Comparison of ENCODE assay signal across 8 cellular contexts in genomic region chr9:95005276-95006141, GRCh38.
DNase-seq lines count a peak whose midpoint lies in the region; ATAC-seq and TF ChIP-seq lines count a peak whose summit lies in the region.

No MANE protein-coding gene starts in this region.

- H3K4me3 ChIP-seq in cardiac muscle cell (peak overlapping the region; percentile 60), PC-9 (peak overlapping the region; percentile 59)

- H3K27me3 ChIP-seq in cardiac muscle cell (peaks cover 7% of the 10 kb centered on the region), PC-9 (ENCODE audit: insufficient read depth, low read depth) (no peaks in the 10 kb centered on the region)

- intact Hi-C loops in Right ventricle myocardium superior (cut with DNase I), result loop anchor here (5.0 kb wide), 2 partner anchors 123 to 223 kb away; no protein-coding TSS in a partner anchor
- intact Hi-C loops in PC-9 (cut with micrococcal nuclease; ENCODE audit: unreplicated experiment), result loop anchor here (1.0 to 5.0 kb wide), 6 partner anchors 55 to 453 kb away; no protein-coding TSS in a partner anchor

- TF ChIP-seq CTCF in cardiac muscle cell (IDR thresholded peaks at IDR 0.05; ENCODE audit: low read depth, low read length), result no peak
- TF ChIP-seq CTCF in PC-9 (conservative IDR thresholded peaks at IDR 0.05), result no peak
- TF ChIP-seq CTCF in osteocyte (IDR thresholded peaks at IDR 0.05), result no peak

- H3K27me3 Mint-ChIP-seq in osteocyte (ENCODE audit: unreplicated experiment), result no peaks in the 10 kb centered on the region

- no peaks in the 10 kb centered on the region for H3K9me3 ChIP-seq in cardiac muscle cell (ENCODE audit: low read depth)
- no peaks in the 10 kb centered on the region for H3K9me3 ChIP-seq in PC-9 (ENCODE audit: insufficient read depth, low read depth)

- ATAC-seq in Right ventricle myocardium superior (ENCODE audit: poor library complexity), result no peak
- no peak for ATAC-seq in GM21360 (IDR thresholded peaks at IDR 0.05; ENCODE audit: unreplicated experiment)

- H3K4me2 ChIP-seq in PC-9, result peak overlapping the region; percentile 86

- DNase-seq in cardiac muscle cell (ENCODE audit: low read depth in 1 of 2, low spot score in 1 of 2) (no peak), Right ventricle myocardium superior (no peak), PC-9 (no peak), epithelial cell of prostate (ENCODE audit: low read depth, low spot score) (no peak), osteocyte (ENCODE audit: extremely low spot score, unreplicated experiment) (no peak), inferior parietal cortex (ENCODE audit: extremely low spot score) (no peak)
- no peak for DNase-seq in activated effector memory CD4-positive, alpha-beta T cell treated with anti-CD3 and anti-CD28 coated beads, Interleukin-2, amount 50 U/mL, for 16 hours

- CTCF ChIA-PET in PC-9 (lab: Charles Lee), result no interaction called here

- H3K36me3 Mint-ChIP-seq in osteocyte (ENCODE audit: unreplicated experiment), result peaks cover 38% of the 10 kb centered on the region

- no peaks in the 10 kb centered on the region for H3K9me2 ChIP-seq in PC-9 (ENCODE audit: insufficient read depth)

- peak overlapping the region; percentile 96 for H3K4me3 Mint-ChIP-seq in osteocyte (ENCODE audit: unreplicated experiment)

- BruUV-seq in PC-9 (replicated peaks; lab: Mats Ljungman, UMichigan), result no TSS peak

- peaks cover 63% of the 10 kb centered on the region for H3K4me1 Mint-ChIP-seq in osteocyte (ENCODE audit: unreplicated experiment)

- no peak overlapping the region for H2AFZ ChIP-seq in PC-9

- H3K27ac Mint-ChIP-seq in osteocyte (ENCODE audit: unreplicated experiment), result peak overlapping the region; percentile 99

- POLR2A ChIA-PET in PC-9 (lab: Charles Lee; ENCODE audit: unreplicated experiment), result interaction anchor here (1.1 kb wide), 1 partner anchor 55 kb away, joined by 5 read pairs; no protein-coding TSS in a partner anchor

- no peaks in the 10 kb centered on the region for H3K9me3 Mint-ChIP-seq in osteocyte (ENCODE audit: unreplicated experiment)

- no peaks in the 10 kb centered on the region for H4K20me1 ChIP-seq in PC-9 (ENCODE audit: insufficient read depth)

- H3K79me2 ChIP-seq in PC-9 (ENCODE audit: low read depth), result peaks cover 77% of the 10 kb centered on the region

- peaks cover 31% of the 10 kb centered on the region for H3F3A ChIP-seq in PC-9 (ENCODE audit: insufficient read depth, low read depth)

- H3K27ac ChIP-seq in cardiac muscle cell (peak overlapping the region; percentile 73), PC-9 (peak overlapping the region; percentile 90), epithelial cell of prostate (peak overlapping the region; percentile 89)

- H3K36me3 ChIP-seq in cardiac muscle cell, result peaks cover 8% of the 10 kb centered on the region
- peaks cover 34% of the 10 kb centered on the region for H3K36me3 ChIP-seq in PC-9 (ENCODE audit: low read depth)

- H3K4me1 ChIP-seq in cardiac muscle cell (ENCODE audit: low read depth) (peaks cover 22% of the 10 kb centered on the region), PC-9 (replicated peaks; ENCODE audit: insufficient read depth) (peaks cover 55% of the 10 kb centered on the region)
